In genomic region chr1:46757256-46757955, GRCh38 we compare ENCODE assay signal across 11 cellular contexts. TPM values are rescaled to one million over a fixed set of nuclear protein-coding genes. Genes with fewer than 3 reads are reported as not detected.
DNase-seq lines count a peak whose midpoint lies in the region; ATAC-seq and TF ChIP-seq lines count a peak whose summit lies in the region.
"Had no signal": no experiment of that assay in that cellular context is flagged by ENCODE, and none has a peak within 500 bp of the region (broad histone marks: within the 10 kb centered on the region; RNA-seq: fewer than 3 reads in every experiment).

No MANE protein-coding gene starts in this region.

- no TSS peak for BruUV-seq in Caco-2 (replicated peaks; lab: Mats Ljungman, UMichigan)

- peak overlapping the region; percentile 7 for H3K4me3 Mint-ChIP-seq in Caco-2 (ENCODE audit: unreplicated experiment)

- intact Hi-C loops in Caco-2 (cut with micrococcal nuclease; ENCODE audit: unreplicated experiment): no loop called here
- intact Hi-C loops in breast epithelium (cut with DNase I; ENCODE audit: low total_unique reads): no loop called here
- intact Hi-C loops in Right ventricle myocardium superior (cut with DNase I): no loop called here
- intact Hi-C loops in left colon (cut with DNase I, micrococcal nuclease): no loop called here

- no peaks in the 10 kb centered on the region for H3K27me3 Mint-ChIP-seq in Caco-2 (ENCODE audit: insufficient read depth, unreplicated experiment)

- no peak for TF ChIP-seq CTCF in Caco-2 (IDR thresholded peaks at IDR 0.05; ENCODE audit: insufficient read depth in 1 of 2, low read depth in 1 of 2, low read length in 1 of 2, severe bottlenecking in 1 of 2, unreplicated experiment in 1 of 2)
- TF ChIP-seq CTCF in breast epithelium (IDR thresholded peaks at IDR 0.05): no peak
- no peak for TF ChIP-seq CTCF in lung (IDR thresholded peaks at IDR 0.05; ENCODE audit: control extremely low read depth, extremely low read depth)

- H3K9me3 ChIP-seq in Caco-2 (no peaks in the 10 kb centered on the region), breast epithelium (no peaks in the 10 kb centered on the region), lung (ENCODE audit: control insufficient read depth in 2 of 2, insufficient read depth in 1 of 2, low read length in 1 of 2) (no peaks in the 10 kb centered on the region)

- DNase-seq in Caco-2 (peak in 1 of 2 experiments; percentile 39), NCI-H2107 (lab: John Stamatoyannopoulos, UW) (peak; percentile 62), breast epithelium (ENCODE audit: low spot score in 2 of 2) (peak; percentile 65 to 77), lung (ENCODE audit: low spot score) (peak; percentile 84), Right ventricle myocardium superior (no peak), NCI-H1092 treated with DMSO at 0.1 percent for 48 hours (lab: John Stamatoyannopoulos, UW) (no peak), left colon (no peak)
- DNase-seq in effector CD8-positive, alpha-beta T cell (lab: John Stamatoyannopoulos, UW): no peak
- DNase-seq: activated CD4-positive, alpha-beta T cell treated with anti-CD3 and anti-CD28 coated beads for 48 hours had no signal

- TF ChIP-seq POLR2A in breast epithelium (IDR thresholded peaks at IDR 0.05): no peak

- H3K9me3 Mint-ChIP-seq in Caco-2 (ENCODE audit: unreplicated experiment): peaks cover 25% of the 10 kb centered on the region

- H3K4me1 ChIP-seq in Caco-2: peaks cover 41% of the 10 kb centered on the region
- peaks cover 0 to 4% of the 10 kb centered on the region in 2 donors for H3K4me1 ChIP-seq in breast epithelium
- peaks cover 0 to 2% of the 10 kb centered on the region in 2 donors for H3K4me1 ChIP-seq in lung (ENCODE audit: control insufficient read depth in 2 of 2, insufficient read depth in 2 of 2, low read length in 2 of 2)
- H3K4me1 ChIP-seq: esophagus muscularis mucosa had no signal

- H3K36me3 Mint-ChIP-seq in Caco-2 (ENCODE audit: insufficient read depth, unreplicated experiment): no peaks in the 10 kb centered on the region

- peak overlapping the region; percentile 81 for H3K27ac ChIP-seq in breast epithelium
- H3K27ac ChIP-seq in lung (ENCODE audit: low read depth in 1 of 2, low read length in 1 of 2): peak overlapping the region in 1 of 2 donors; percentile 62
- H3K27ac ChIP-seq: esophagus muscularis mucosa had no signal

- H3K4me1 Mint-ChIP-seq in Caco-2 (ENCODE audit: low read depth, unreplicated experiment): peaks cover 50% of the 10 kb centered on the region

- POLR2A ChIA-PET in Caco-2 (lab: Charles Lee): no interaction called here

- no peak overlapping the region for H3K4me3 ChIP-seq in Caco-2 (ENCODE audit: low read depth, low read length)
- peak overlapping the region in 1 of 3 donors; percentile 19 for H3K4me3 ChIP-seq in breast epithelium
- H3K4me3 ChIP-seq in lung: no peak overlapping the region
- H3K4me3 ChIP-seq: esophagus muscularis mucosa had no signal

- peak overlapping the region; percentile 30 for H3K27ac Mint-ChIP-seq in Caco-2 (ENCODE audit: unreplicated experiment)

- 52 to 53% methylated on average over 6 of the region's 6 CpGs for WGBS in lung, 2 donors

- ATAC-seq in lung (ENCODE audit: insufficient read depth, low FRiP score): peak; percentile 73
- no peak for ATAC-seq in Right ventricle myocardium superior (ENCODE audit: poor library complexity)
- ATAC-seq in left colon: no peak
- ATAC-seq: Right ventricle myocardium inferior had no signal

- H3K36me3 ChIP-seq in Caco-2 (ENCODE audit: control insufficient read depth, insufficient read depth, low read length) (no peaks in the 10 kb centered on the region), breast epithelium (no peaks in the 10 kb centered on the region), lung (ENCODE audit: control insufficient read depth in 2 of 2, insufficient read depth in 2 of 2, low read length in 2 of 2) (no peaks in the 10 kb centered on the region)
- H3K36me3 ChIP-seq: esophagus muscularis mucosa had no signal

- CTCF ChIA-PET in Caco-2 (lab: Charles Lee): interaction anchor here (0.8 kb wide), 1 partner anchor 10 kb away, joined by 4 read pairs; no protein-coding TSS in a partner anchor

- H3K27me3 ChIP-seq in Caco-2 (replicated peaks; ENCODE audit: control insufficient read depth, insufficient read depth, low read length) (no peaks in the 10 kb centered on the region), breast epithelium (no peaks in the 10 kb centered on the region), lung (ENCODE audit: control insufficient read depth, insufficient read depth) (no peaks in the 10 kb centered on the region)

RNA-seq across cellular contexts. Expression of gene EFCAB14, which starts 38.5 kb away (rescaled TPM):
- 60.3 and 61.6 TPM in 2 replicates for total RNA-seq in Caco-2 (2022)
- 100 to 1,000 TPM in 2 of 3 donors, 10 to 100 TPM in 1; 92.8 to 128 (median 106) TPM for total RNA-seq in breast epithelium
- 100 to 1,000 TPM in 1 of 2 donors, 10 to 100 TPM in 1; 97.7 to 132 TPM for total RNA-seq in lung
- polyA plus RNA-seq in lung: 10 to 100 TPM; 20.8 to 49.0 TPM
- 52.4 TPM for total RNA-seq in Right ventricle myocardium superior
- 100 to 1,000 TPM; 114 to 138 TPM for total RNA-seq in left colon

RNA-seq across cellular contexts. Expression of gene CYP4B1, which starts 41.4 kb away (rescaled TPM):
- total RNA-seq in Caco-2 (2022) (not detected in 2 replicates), breast epithelium (100 to 1,000 TPM in 1 of 3 donors, 10 to 100 TPM in 2; 58.4 to 882 (median 74.1) TPM), lung (100 to 1,000 TPM in 1 of 2 donors, 10 to 100 TPM in 1; 75.7 to 164 TPM), Right ventricle myocardium superior (20.4 TPM), left colon (1 to 10 TPM; 2.1 to 2.9 TPM)
- polyA plus RNA-seq in lung: 100 to 1,000 TPM; 150 to 180 TPM

Comparison
In these comparisons a context has a peak if more than half of its experiments do, and no peak if none do; other contexts are left out.
1. DNase-seq: peak in NCI-H2107 (single experiment), breast epithelium (2 of 2) and lung (single experiment); none in Right ventricle myocardium superior (single experiment), NCI-H1092 treated with DMSO at 0.1 percent for 48 hours (single experiment), effector CD8-positive, alpha-beta T cell (single experiment) and left colon (0 of 2).